In genomic region chr1:35930593-35931423, GRCh38 we compare ENCODE assay signal across 1 cellular context.
TF ChIP-seq lines count a peak whose summit lies in the region.

AGO3 (plus strand) TSS chr1:35931105; CDS start chr1:35931427, 322 bp downstream.

TF ChIP-seq in HEK293, 187 proteins besides CTCF, POLR2A, EP300 and RAD21 (continued from another document):
- TF ChIP-seq KLF9 (tag by site-specific recombination; IDR thresholded peaks at IDR 0.05; ENCODE audit: low read depth) (peak; percentile 87), BCL11A (tag by site-specific recombination; IDR thresholded peaks at IDR 0.05; ENCODE audit: low read depth) (peak; percentile 85; the same call in 1 of the 2 replicates), ZNF132 (tag by site-specific recombination; IDR thresholded peaks at IDR 0.05; ENCODE audit: borderline replicate concordance) (no peak), EGR2 (tag by site-specific recombination; IDR thresholded peaks at IDR 0.05; ENCODE audit: low read depth) (peak; percentile 78), ZNF677 (tag by site-specific recombination; IDR thresholded peaks at IDR 0.05) (peak; percentile 50; the same call in 1 of the 2 replicates), ZNF501 (tag by site-specific recombination; IDR thresholded peaks at IDR 0.05) (no peak; the same call in 1 of the 2 replicates), ZNF544 (tag by site-specific recombination; IDR thresholded peaks at IDR 0.05) (no peak), KLF8 (tag by site-specific recombination; IDR thresholded peaks at IDR 0.05) (peak; percentile 89), ZBTB26 (tag by site-specific recombination; optimal IDR thresholded peaks at IDR 0.05) (peak; percentile 97), ZNF585B (tag by site-specific recombination; IDR thresholded peaks at IDR 0.05) (no peak), YY2 (tag by site-specific recombination; IDR thresholded peaks at IDR 0.05) (0 out of 2 replicates have a peak, but pooled peaks have one; percentile 14), ZNF18 (tag by site-specific recombination; IDR thresholded peaks at IDR 0.05) (peak; percentile 38; the same call in 1 of the 2 replicates), ZNF76 (tag by site-specific recombination; IDR thresholded peaks at IDR 0.05; ENCODE audit: borderline replicate concordance, low read depth) (peak; percentile 26; the same call in 1 of the 2 replicates), ZNF792 (tag by site-specific recombination; IDR thresholded peaks at IDR 0.05) (peak; percentile 60; the same call in 1 of the 2 replicates), ZNF175 (tag by site-specific recombination; IDR thresholded peaks at IDR 0.05) (no peak), ZBTB8A (tag by site-specific recombination; IDR thresholded peaks at IDR 0.05) (peak; percentile 86), ZNF660 (tag by site-specific recombination; IDR thresholded peaks at IDR 0.05) (peak; percentile 82; the same call in 1 of the 2 replicates), GLI4 (tag by site-specific recombination; IDR thresholded peaks at IDR 0.05) (no peak), FEZF1 (tag by site-specific recombination; IDR thresholded peaks at IDR 0.05) (peak; percentile 84), ZNF837 (tag by site-specific recombination; IDR thresholded peaks at IDR 0.05) (no peak), SP7 (tag by site-specific recombination; IDR thresholded peaks at IDR 0.05) (peak; percentile 60), ZSCAN30 (tag by site-specific recombination; IDR thresholded peaks at IDR 0.05) (peak; percentile 80), ZNF423 (tag by site-specific recombination; IDR thresholded peaks at IDR 0.05) (peak; percentile 48; the same call in 1 of the 2 replicates), KLF7 (tag by site-specific recombination; IDR thresholded peaks at IDR 0.05; ENCODE audit: borderline replicate concordance) (peak; percentile 80), KLF17 (tag by site-specific recombination; IDR thresholded peaks at IDR 0.05) (peak; percentile 23), ZNF449 (tag by site-specific recombination; IDR thresholded peaks at IDR 0.05) (peak; percentile 46), ZNF404 (tag by site-specific recombination; IDR thresholded peaks at IDR 0.05) (no peak), PRDM10 (tag by site-specific recombination; IDR thresholded peaks at IDR 0.05) (peak; percentile 98), ZNF785 (tag by site-specific recombination; IDR thresholded peaks at IDR 0.05) (0 out of 2 replicates have a peak, but pooled peaks have one; percentile 55), ZNF394 (tag by site-specific recombination; IDR thresholded peaks at IDR 0.05; ENCODE audit: borderline replicate concordance) (no peak), GLIS2 (tag by site-specific recombination; IDR thresholded peaks at IDR 0.05) (peak; percentile 91), ZNF843 (tag by site-specific recombination; IDR thresholded peaks at IDR 0.05) (peak; percentile 30; the same call in 1 of the 2 replicates), ZNF610 (tag by site-specific recombination; IDR thresholded peaks at IDR 0.05; ENCODE audit: borderline replicate concordance) (peak; percentile 95), YY1 (tag by site-specific recombination; IDR thresholded peaks at IDR 0.05) (peak; percentile 13; the same call in 1 of the 2 replicates), ZNF433 (tag by site-specific recombination; IDR thresholded peaks at IDR 0.05; ENCODE audit: low read depth) (no peak), ZFP41 (tag by site-specific recombination; IDR thresholded peaks at IDR 0.05; ENCODE audit: borderline replicate concordance) (no peak), ZNF416 (tag by site-specific recombination; IDR thresholded peaks at IDR 0.05) (no peak), ZFHX2 (tag by site-specific recombination; conservative IDR thresholded peaks at IDR 0.05) (peak; percentile 85), ZNF146 (tag by site-specific recombination; IDR thresholded peaks at IDR 0.05) (peak; percentile 3; the same call in 1 of the 2 replicates), KLF10 (tag by site-specific recombination; IDR thresholded peaks at IDR 0.05) (peak; percentile 54), ZXDB (tag by site-specific recombination; IDR thresholded peaks at IDR 0.05) (peak; percentile 63), KLF16 (tag by site-specific recombination; IDR thresholded peaks at IDR 0.05) (peak; percentile 94), ZNF184 (tag by site-specific recombination; IDR thresholded peaks at IDR 0.05) (peak; percentile 18; the same call in 1 of the 2 replicates), OSR2 (tag by site-specific recombination; IDR thresholded peaks at IDR 0.05) (no peak), BCL6B (tag by site-specific recombination; IDR thresholded peaks at IDR 0.05) (no peak), GLIS1 (tag by site-specific recombination; IDR thresholded peaks at IDR 0.05) (peak; percentile 77), ZNF777 (tag by site-specific recombination; IDR thresholded peaks at IDR 0.05; ENCODE audit: borderline replicate concordance) (peak; percentile 67; the same call in 1 of the 2 replicates)
